In the genomic region with DNA sequence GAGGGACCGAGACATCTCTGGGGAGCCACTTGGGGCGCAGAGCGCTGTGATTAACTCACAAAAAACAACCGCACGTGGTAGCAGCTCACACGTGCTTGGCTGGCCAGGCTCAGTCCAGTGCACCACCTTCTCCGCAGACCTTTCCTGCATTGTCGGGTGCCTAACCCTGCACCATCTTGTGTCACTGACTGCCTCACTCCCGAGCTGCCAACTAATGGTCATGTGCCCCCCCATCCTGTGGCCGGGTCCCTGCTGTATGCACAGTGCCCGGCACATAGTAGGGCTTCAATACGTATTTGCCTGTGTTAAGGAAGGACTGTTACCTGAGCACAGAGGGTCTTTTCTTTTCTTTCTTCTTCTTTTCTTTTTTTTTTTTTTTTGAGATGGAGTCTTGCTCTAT, we compare ENCODE assay signal across 20 cellular contexts.
DNase-seq lines count a peak whose midpoint lies in the region; ATAC-seq, FAIRE-seq and TF ChIP-seq lines count a peak whose summit lies in the region.
"Had no signal": no experiment of that assay in that cellular context is flagged by ENCODE, and none has a peak within 500 bp of the region (broad histone marks: within the 10 kb centered on the region; RNA-seq: fewer than 3 reads in every experiment).

No MANE protein-coding gene starts in this region.

- no peak overlapping the region for H3K14ac ChIP-seq in trophoblast cell (ENCODE audit: low read length)

- FAIRE-seq in kidney (lab: Jason Lieb, UNC): no peak
- FAIRE-seq: A549, H1 had no signal

- no peak overlapping the region for H2AFZ ChIP-seq in trophoblast cell (ENCODE audit: insufficient read depth, low read length, poor library complexity)

- intact Hi-C loops in activated naive CD4-positive, alpha-beta T cell treated with anti-CD3 and anti-CD28 coated beads for 36 hours (cut with micrococcal nuclease): loop anchor here (5.0 to 10.0 kb wide), 2 partner anchors 151 to 258 kb away; no protein-coding TSS in a partner anchor
- intact Hi-C loops in CD14-positive monocyte (cut with micrococcal nuclease) (no loop called here), kidney (cut with DNase I) (no loop called here)
- intact Hi-C loops in activated T-helper 2 cell treated with anti-CD3 and anti-CD28 coated beads, Interferon-gamma antibody, Interleukin-2, Interleukin-4, amounts not matched to agents 10 μg/mL and 5 μg/mL and 100 μg/mL, durations not matched to agents 14 hours and 24 hours and 36 hours (cut with micrococcal nuclease): loop anchor here (5.0 kb wide), 1 partner anchor 258 kb away; no protein-coding TSS in a partner anchor

- H3K27me3 ChIP-seq in trophoblast cell (ENCODE audit: insufficient read depth, low read length): no peaks in the 10 kb centered on the region
- H3K27me3 ChIP-seq: BLaER1 had no signal

- no peak overlapping the region for H3K27ac Mint-ChIP-seq in activated naive CD4-positive, alpha-beta T cell treated with anti-CD3 and anti-CD28 coated beads, Interleukin-2, amount 10 ng/mL, durations not matched to agents 7 days and 5 days
- no peak overlapping the region for H3K27ac Mint-ChIP-seq in activated naive CD4-positive, alpha-beta T cell treated with anti-CD3 and anti-CD28 coated beads for 36 hours
- H3K27ac Mint-ChIP-seq in CD14-positive monocyte: no peak overlapping the region
- no peak overlapping the region for H3K27ac Mint-ChIP-seq in activated CD4-positive, alpha-beta T cell treated with anti-CD3 and anti-CD28 coated beads, Interleukin-2, amount 10 ng/mL, durations not matched to agents 7 days and 5 days
- H3K27ac Mint-ChIP-seq in activated T-helper 2 cell treated with anti-CD3 and anti-CD28 coated beads, Interferon-gamma antibody, Interleukin-2, Interleukin-4, amounts not matched to agents 10 μg/mL and 5 μg/mL and 100 μg/mL, durations not matched to agents 14 hours and 24 hours and 36 hours: no peak overlapping the region
- H3K27ac Mint-ChIP-seq: CD8-positive, alpha-beta T cell had no signal

- POLR2A ChIA-PET in activated CD4-positive, alpha-beta T cell treated with anti-CD3 and anti-CD28 coated beads, Interleukin-2, amount 10 ng/mL, durations not matched to agents 7 days and 5 days (lab: Charles Lee): no interaction called here

- peak overlapping the region; percentile 31 for H3K23ac ChIP-seq in trophoblast cell (ENCODE audit: low read length)

- H4K12ac ChIP-seq in trophoblast cell (ENCODE audit: low read depth, low read length): no peak overlapping the region

- DNase-seq in activated naive CD4-positive, alpha-beta T cell treated with anti-CD3 and anti-CD28 coated beads, Interleukin-2, amount 10 ng/mL, durations not matched to agents 7 days and 5 days: peak; percentile 17
- DNase-seq in activated naive CD4-positive, alpha-beta T cell treated with anti-CD3 and anti-CD28 coated beads for 36 hours: no peak
- DNase-seq in CD14-positive monocyte (ENCODE audit: low spot score) (peak; percentile 27), kidney (peak; percentile 48), trophoblast cell (no peak)
- DNase-seq in activated CD4-positive, alpha-beta T cell treated with anti-CD3 and anti-CD28 coated beads, Interleukin-2, amount 10 ng/mL, durations not matched to agents 7 days and 5 days: no peak
- DNase-seq in activated T-helper 2 cell treated with anti-CD3 and anti-CD28 coated beads, Interferon-gamma antibody, Interleukin-2, Interleukin-4, amounts not matched to agents 10 μg/mL and 5 μg/mL and 100 μg/mL, durations not matched to agents 14 hours and 24 hours and 36 hours (ENCODE audit: low spot score): no peak
- DNase-seq: AML-193; Calu3; CD8-positive, alpha-beta T cell; DMS79 treated with DMSO at 0.1 percent for 48 hours; GF-D8; HCEC 1CT; IMR-90 had no signal

- H3K4me1 ChIP-seq in kidney (ENCODE audit: control insufficient read depth in 1 of 2, insufficient read depth in 1 of 2, low read depth in 1 of 2, low read length in 2 of 2) (no peaks in the 10 kb centered on the region), trophoblast cell (ENCODE audit: control insufficient read depth in 1 of 2, insufficient read depth in 2 of 2, low read length in 2 of 2) (peaks cover 3% of the 10 kb centered on the region in 2 experiments)
- H3K4me1 ChIP-seq: A549 had no signal

- no peak overlapping the region for H2BK5ac ChIP-seq in trophoblast cell (ENCODE audit: low read depth, low read length, poor library complexity)

- no peak overlapping the region for H4K91ac ChIP-seq in trophoblast cell (ENCODE audit: low read depth, low read length)

- H3K18ac ChIP-seq in trophoblast cell (ENCODE audit: low read length): no peak overlapping the region

- H3K4me1 Mint-ChIP-seq in activated naive CD4-positive, alpha-beta T cell treated with anti-CD3 and anti-CD28 coated beads, Interleukin-2, amount 10 ng/mL, durations not matched to agents 7 days and 5 days: no peaks in the 10 kb centered on the region
- H3K4me1 Mint-ChIP-seq in activated naive CD4-positive, alpha-beta T cell treated with anti-CD3 and anti-CD28 coated beads for 36 hours (ENCODE audit: low read depth): no peaks in the 10 kb centered on the region
- H3K4me1 Mint-ChIP-seq in CD14-positive monocyte: no peaks in the 10 kb centered on the region
- H3K4me1 Mint-ChIP-seq in activated CD4-positive, alpha-beta T cell treated with anti-CD3 and anti-CD28 coated beads, Interleukin-2, amount 10 ng/mL, durations not matched to agents 7 days and 5 days: no peaks in the 10 kb centered on the region
- H3K4me1 Mint-ChIP-seq in activated T-helper 2 cell treated with anti-CD3 and anti-CD28 coated beads, Interferon-gamma antibody, Interleukin-2, Interleukin-4, amounts not matched to agents 10 μg/mL and 5 μg/mL and 100 μg/mL, durations not matched to agents 14 hours and 24 hours and 36 hours (ENCODE audit: low read depth): no peaks in the 10 kb centered on the region

- H3K36me3 ChIP-seq in kidney (ENCODE audit: control insufficient read depth in 1 of 2, insufficient read depth in 2 of 2, low read length in 2 of 2) (peaks cover 0 to 18% of the 10 kb centered on the region in 2 donors), trophoblast cell (ENCODE audit: control insufficient read depth in 1 of 2, insufficient read depth in 2 of 2, low read length in 2 of 2) (peaks cover 34 to 44% of the 10 kb centered on the region in 2 experiments)
- H3K36me3 ChIP-seq: BLaER1 had no signal

- H3K27ac ChIP-seq in kidney (ENCODE audit: low read depth in 2 of 2, low read length in 2 of 2) (no peak overlapping the region), trophoblast cell (ENCODE audit: low read depth, low read length) (no peak overlapping the region)
- H3K27ac ChIP-seq: 22Rv1, A549, BLaER1, HL-60 had no signal

- H3K9me3 ChIP-seq in kidney (ENCODE audit: control insufficient read depth in 1 of 2, low read length in 2 of 2) (no peaks in the 10 kb centered on the region), trophoblast cell (ENCODE audit: insufficient read depth, low read depth, low read length) (peaks cover 4% of the 10 kb centered on the region)
- H3K9me3 ChIP-seq: A549, BLaER1 had no signal

- H3K9ac ChIP-seq in kidney (ENCODE audit: low read length in 2 of 2) (no peak overlapping the region), trophoblast cell (ENCODE audit: low read length) (no peak overlapping the region)
- H3K9ac ChIP-seq: BLaER1 had no signal

- WGBS in trophoblast cell (ENCODE audit: extremely low coverage, insufficient coverage, insufficient read length): no CpG with 5 or more reads among the region's 12 CpGs

- H3K9me3 Mint-ChIP-seq in activated naive CD4-positive, alpha-beta T cell treated with anti-CD3 and anti-CD28 coated beads, Interleukin-2, amount 10 ng/mL, durations not matched to agents 7 days and 5 days: no peaks in the 10 kb centered on the region
- no peaks in the 10 kb centered on the region for H3K9me3 Mint-ChIP-seq in activated naive CD4-positive, alpha-beta T cell treated with anti-CD3 and anti-CD28 coated beads for 36 hours
- peaks cover 0 to 2% (median 0%) of the 10 kb centered on the region in 7 donors for H3K9me3 Mint-ChIP-seq in CD14-positive monocyte
- no peaks in the 10 kb centered on the region for H3K9me3 Mint-ChIP-seq in activated CD4-positive, alpha-beta T cell treated with anti-CD3 and anti-CD28 coated beads, Interleukin-2, amount 10 ng/mL, durations not matched to agents 7 days and 5 days
- H3K9me3 Mint-ChIP-seq in activated T-helper 2 cell treated with anti-CD3 and anti-CD28 coated beads, Interferon-gamma antibody, Interleukin-2, Interleukin-4, amounts not matched to agents 10 μg/mL and 5 μg/mL and 100 μg/mL, durations not matched to agents 14 hours and 24 hours and 36 hours: no peaks in the 10 kb centered on the region
- H3K9me3 Mint-ChIP-seq: CD8-positive, alpha-beta T cell had no signal

- CTCF ChIA-PET in activated naive CD4-positive, alpha-beta T cell treated with anti-CD3 and anti-CD28 coated beads, Interleukin-2, amount 10 ng/mL, durations not matched to agents 7 days and 5 days (lab: Charles Lee): no interaction called here
- CTCF ChIA-PET in activated naive CD4-positive, alpha-beta T cell treated with anti-CD3 and anti-CD28 coated beads for 36 hours (lab: Charles Lee): no interaction called here
- CTCF ChIA-PET in activated CD4-positive, alpha-beta T cell treated with anti-CD3 and anti-CD28 coated beads, Interleukin-2, amount 10 ng/mL, durations not matched to agents 7 days and 5 days (lab: Charles Lee): no interaction called here

- peaks cover 2% of the 10 kb centered on the region for H3K79me1 ChIP-seq in trophoblast cell (ENCODE audit: low read length)

- H3K4me2 ChIP-seq in trophoblast cell (ENCODE audit: low read length): no peak overlapping the region
- H3K4me2 ChIP-seq: A549, BLaER1 had no signal

- no peak overlapping the region for H2AK5ac ChIP-seq in trophoblast cell (ENCODE audit: low read length)

- no peak overlapping the region for H2BK120ac ChIP-seq in trophoblast cell (ENCODE audit: insufficient read depth, low read length, poor library complexity)

- H3K27me3 Mint-ChIP-seq in activated naive CD4-positive, alpha-beta T cell treated with anti-CD3 and anti-CD28 coated beads, Interleukin-2, amount 10 ng/mL, durations not matched to agents 7 days and 5 days: no peaks in the 10 kb centered on the region
- peaks cover 19% of the 10 kb centered on the region for H3K27me3 Mint-ChIP-seq in activated naive CD4-positive, alpha-beta T cell treated with anti-CD3 and anti-CD28 coated beads for 36 hours (ENCODE audit: low read depth)
- H3K27me3 Mint-ChIP-seq in CD14-positive monocyte (ENCODE audit: low read depth in 3 of 3): peaks cover 1 to 9% (median 2%) of the 10 kb centered on the region in 3 donors
- H3K27me3 Mint-ChIP-seq in activated CD4-positive, alpha-beta T cell treated with anti-CD3 and anti-CD28 coated beads, Interleukin-2, amount 10 ng/mL, durations not matched to agents 7 days and 5 days: no peaks in the 10 kb centered on the region
- H3K27me3 Mint-ChIP-seq in activated T-helper 2 cell treated with anti-CD3 and anti-CD28 coated beads, Interferon-gamma antibody, Interleukin-2, Interleukin-4, amounts not matched to agents 10 μg/mL and 5 μg/mL and 100 μg/mL, durations not matched to agents 14 hours and 24 hours and 36 hours (ENCODE audit: low read depth): no peaks in the 10 kb centered on the region

- no peak overlapping the region for H3K4me3 ChIP-seq in kidney (ENCODE audit: low read length in 2 of 2)
- no peak overlapping the region for H3K4me3 ChIP-seq in trophoblast cell (ENCODE audit: low read depth, low read length)
- H3K4me3 ChIP-seq: A549, BLaER1 had no signal

- peaks cover 1% of the 10 kb centered on the region for H3K79me2 ChIP-seq in trophoblast cell (ENCODE audit: control insufficient read depth, insufficient read depth, low read length, poor library complexity)

- TF ChIP-seq CTCF in CD14-positive monocyte (IDR thresholded peaks at IDR 0.05): no peak
- no peak for TF ChIP-seq CTCF in kidney (IDR thresholded peaks at IDR 0.05; ENCODE audit: borderline replicate concordance, extremely low read depth, insufficient read depth)

- H3K4ac ChIP-seq in trophoblast cell (ENCODE audit: low read depth, low read length): no peak overlapping the region

- ATAC-seq in HG03159 (IDR thresholded peaks at IDR 0.05; ENCODE audit: unreplicated experiment): no peak
- ATAC-seq: A549; CD8-positive, alpha-beta T cell had no signal

- no peak overlapping the region for H2BK12ac ChIP-seq in trophoblast cell (ENCODE audit: low read length)

- H3K4me3 Mint-ChIP-seq in activated naive CD4-positive, alpha-beta T cell treated with anti-CD3 and anti-CD28 coated beads, Interleukin-2, amount 10 ng/mL, durations not matched to agents 7 days and 5 days: no peak overlapping the region
- no peak overlapping the region for H3K4me3 Mint-ChIP-seq in activated naive CD4-positive, alpha-beta T cell treated with anti-CD3 and anti-CD28 coated beads for 36 hours
- no peak overlapping the region for H3K4me3 Mint-ChIP-seq in CD14-positive monocyte
- H3K4me3 Mint-ChIP-seq in activated CD4-positive, alpha-beta T cell treated with anti-CD3 and anti-CD28 coated beads, Interleukin-2, amount 10 ng/mL, durations not matched to agents 7 days and 5 days: no peak overlapping the region
- H3K4me3 Mint-ChIP-seq in activated T-helper 2 cell treated with anti-CD3 and anti-CD28 coated beads, Interferon-gamma antibody, Interleukin-2, Interleukin-4, amounts not matched to agents 10 μg/mL and 5 μg/mL and 100 μg/mL, durations not matched to agents 14 hours and 24 hours and 36 hours (ENCODE audit: low read depth): no peak overlapping the region
- H3K4me3 Mint-ChIP-seq: CD8-positive, alpha-beta T cell had no signal

- no peak overlapping the region for H4K8ac ChIP-seq in trophoblast cell (ENCODE audit: low read depth, low read length)

- H3K36me3 Mint-ChIP-seq in activated naive CD4-positive, alpha-beta T cell treated with anti-CD3 and anti-CD28 coated beads, Interleukin-2, amount 10 ng/mL, durations not matched to agents 7 days and 5 days: no peaks in the 10 kb centered on the region
- H3K36me3 Mint-ChIP-seq in activated naive CD4-positive, alpha-beta T cell treated with anti-CD3 and anti-CD28 coated beads for 36 hours (ENCODE audit: low read depth): no peaks in the 10 kb centered on the region
- H3K36me3 Mint-ChIP-seq in CD14-positive monocyte: no peaks in the 10 kb centered on the region
- no peaks in the 10 kb centered on the region for H3K36me3 Mint-ChIP-seq in activated CD4-positive, alpha-beta T cell treated with anti-CD3 and anti-CD28 coated beads, Interleukin-2, amount 10 ng/mL, durations not matched to agents 7 days and 5 days (ENCODE audit: low read depth)
- no peaks in the 10 kb centered on the region for H3K36me3 Mint-ChIP-seq in activated T-helper 2 cell treated with anti-CD3 and anti-CD28 coated beads, Interferon-gamma antibody, Interleukin-2, Interleukin-4, amounts not matched to agents 10 μg/mL and 5 μg/mL and 100 μg/mL, durations not matched to agents 14 hours and 24 hours and 36 hours (ENCODE audit: low read depth)
- H3K36me3 Mint-ChIP-seq: CD8-positive, alpha-beta T cell had no signal

Comparison
In these comparisons a context has a peak if more than half of its experiments do, and no peak if none do; other contexts are left out.
1. DNase-seq: peak in activated naive CD4-positive, alpha-beta T cell treated with anti-CD3 and anti-CD28 coated beads, Interleukin-2, amount 10 ng/mL, durations not matched to agents 7 days and 5 days (single experiment), CD14-positive monocyte (single experiment) and kidney (single experiment); none in activated naive CD4-positive, alpha-beta T cell treated with anti-CD3 and anti-CD28 coated beads for 36 hours (single experiment), trophoblast cell (0 of 2), activated CD4-positive, alpha-beta T cell treated with anti-CD3 and anti-CD28 coated beads, Interleukin-2, amount 10 ng/mL, durations not matched to agents 7 days and 5 days (single experiment) and activated T-helper 2 cell treated with anti-CD3 and anti-CD28 coated beads, Interferon-gamma antibody, Interleukin-2, Interleukin-4, amounts not matched to agents 10 μg/mL and 5 μg/mL and 100 μg/mL, durations not matched to agents 14 hours and 24 hours and 36 hours (single experiment).
2. intact Hi-C loops: an anchor here in activated naive CD4-positive, alpha-beta T cell treated with anti-CD3 and anti-CD28 coated beads for 36 hours (5.0 to 10.0 kb wide) and activated T-helper 2 cell treated with anti-CD3 and anti-CD28 coated beads, Interferon-gamma antibody, Interleukin-2, Interleukin-4, amounts not matched to agents 10 μg/mL and 5 μg/mL and 100 μg/mL, durations not matched to agents 14 hours and 24 hours and 36 hours (5.0 kb wide); none called in CD14-positive monocyte and kidney.